Comparison of ENCODE assay signal across 1 cellular context in genomic region chr11:48675945-48676344, GRCh38.
TF ChIP-seq lines count a peak whose summit lies in the region.

No MANE protein-coding gene starts in this region.

TF ChIP-seq in liver, 16 proteins besides CTCF, POLR2A, EP300 and RAD21 (continued from another document):
- TF ChIP-seq REST (IDR thresholded peaks at IDR 0.05), result no peak
- TF ChIP-seq YY1 (IDR thresholded peaks at IDR 0.05), result no peak
- TF ChIP-seq MAX (IDR thresholded peaks at IDR 0.05), result no peak
- no peak for TF ChIP-seq ZBTB33 (IDR thresholded peaks at IDR 0.05)
- TF ChIP-seq GABPA (IDR thresholded peaks at IDR 0.05 in 1 of 2, conservative IDR thresholded peaks at IDR 0.05 in 1 of 2), result no peak
- no peak for TF ChIP-seq EGR1 (IDR thresholded peaks at IDR 0.05; ENCODE audit: low read depth in 2 of 2)
- no peak for TF ChIP-seq ATF3 (IDR thresholded peaks at IDR 0.05)
- TF ChIP-seq JUND (IDR thresholded peaks at IDR 0.05), result no peak
- TF ChIP-seq NR2F2 (IDR thresholded peaks at IDR 0.05), result no peak
